In the genomic region with DNA sequence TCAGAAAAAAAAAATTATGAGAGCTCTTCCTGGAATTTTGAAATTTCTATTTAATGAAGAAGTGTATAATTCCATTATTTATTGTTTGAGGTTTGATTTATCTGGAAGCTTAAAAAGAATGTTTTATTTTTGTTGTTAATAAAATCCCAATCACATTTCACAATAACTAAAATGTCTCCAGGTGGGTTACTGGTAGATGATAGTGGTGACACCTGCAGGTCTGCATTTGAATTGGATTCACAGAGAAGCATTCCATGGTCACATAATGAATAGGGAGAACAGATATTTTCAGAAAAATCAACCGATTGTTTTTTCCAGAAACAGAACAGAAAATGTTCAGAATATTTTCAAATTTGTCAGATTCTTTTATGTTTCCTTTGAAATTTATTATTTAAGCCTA, we compare ENCODE assay signal across 16 cellular contexts. TPM values are rescaled to one million over a fixed set of nuclear protein-coding genes. Genes with fewer than 3 reads are reported as not detected.
A peak's percentile ranks its signal among the peaks of the same experiment; 100 is the strongest.
DNase-seq lines count a peak whose midpoint lies in the region; ATAC-seq and TF ChIP-seq lines count a peak whose summit lies in the region.
"Had no signal": no experiment of that assay in that cellular context is flagged by ENCODE, and none has a peak within 500 bp of the region (broad histone marks: within the 10 kb centered on the region; RNA-seq: fewer than 3 reads in every experiment).

No MANE protein-coding gene starts in this region.

- H3K9ac ChIP-seq in PC-3 (ENCODE audit: low read length): no peak overlapping the region

- no peaks in the 10 kb centered on the region for H4K20me1 ChIP-seq in PC-3 (ENCODE audit: low read length)

- H3K4me1 ChIP-seq in PC-3 (ENCODE audit: insufficient read depth, low read length): no peaks in the 10 kb centered on the region

- intact Hi-C loops in PC-3 (cut with micrococcal nuclease): no loop called here
- intact Hi-C loops in activated CD4-positive, alpha-beta memory T cell treated with anti-CD3 and anti-CD28 coated beads for 36 hours (cut with micrococcal nuclease): no loop called here

- H3K9me3 ChIP-seq in PC-3 (ENCODE audit: low read length): no peaks in the 10 kb centered on the region

- ATAC-seq in PC-3 (peak; percentile 55), HG03159 (IDR thresholded peaks at IDR 0.05; ENCODE audit: unreplicated experiment) (no peak)
- ATAC-seq: activated CD8-positive, alpha-beta T cell treated with anti-CD3 and anti-CD28 coated beads, Interleukin-2, amount 10 ng/mL, durations not matched to agents 7 days and 5 days; activated naive CD8-positive, alpha-beta T cell treated with anti-CD3 and anti-CD28 coated beads, Interleukin-2, amount 50 U/mL, for 24 hours had no signal

- no peaks in the 10 kb centered on the region for H3F3A ChIP-seq in PC-3 (ENCODE audit: low read length, unreplicated experiment)

- no peaks in the 10 kb centered on the region for H3K27me3 Mint-ChIP-seq in activated CD4-positive, alpha-beta memory T cell treated with anti-CD3 and anti-CD28 coated beads for 36 hours
- H3K27me3 Mint-ChIP-seq: activated naive CD8-positive, alpha-beta T cell treated with anti-CD3 and anti-CD28 coated beads, Interleukin-2, amount 50 U/mL, for 24 hours had no signal

- no peaks in the 10 kb centered on the region for H3K27me3 ChIP-seq in PC-3 (ENCODE audit: low read length)
- H3K27me3 ChIP-seq: cardiac muscle cell had no signal

- peaks cover 2% of the 10 kb centered on the region for H3K36me3 Mint-ChIP-seq in activated CD4-positive, alpha-beta memory T cell treated with anti-CD3 and anti-CD28 coated beads for 36 hours

- no peak overlapping the region for H3K27ac Mint-ChIP-seq in activated CD4-positive, alpha-beta memory T cell treated with anti-CD3 and anti-CD28 coated beads for 36 hours
- H3K27ac Mint-ChIP-seq: activated CD8-positive, alpha-beta T cell treated with anti-CD3 and anti-CD28 coated beads, Interleukin-2, amount 10 ng/mL, durations not matched to agents 7 days and 5 days; activated naive CD8-positive, alpha-beta T cell treated with anti-CD3 and anti-CD28 coated beads, Interleukin-2, amount 50 U/mL, for 24 hours; activated T-helper 1 cell treated with anti-CD3 and anti-CD28 coated beads, Interleukin-12 subunit alpha, Interleukin-12 subunit beta, Interleukin-2, Interleukin-4 antibody, amounts not matched to agents 30 ng/mL and 10 ng/mL and 1 ng/mL, durations not matched to agents 14 hours and 24 hours and 36 hours had no signal

- peak; percentile 29; the same call in 1 of the 2 replicates for TF ChIP-seq CTCF in 22Rv1 (IDR thresholded peaks at IDR 0.05)
- peak; percentile 12 for TF ChIP-seq CTCF in GM10266 (IDR thresholded peaks at IDR 0.05; ENCODE audit: control insufficient read depth, insufficient read depth, low read depth, missing control alignments)
- peak; percentile 59 for TF ChIP-seq CTCF in PC-3 (conservative IDR thresholded peaks at IDR 0.05; ENCODE audit: low read depth, low read length)
- TF ChIP-seq CTCF in fibroblast of villous mesenchyme (IDR thresholded peaks at IDR 0.05; ENCODE audit: insufficient read depth, low read depth, low read length): peak; percentile 10
- TF ChIP-seq CTCF in GM20000 (IDR thresholded peaks at IDR 0.05; ENCODE audit: extremely low read depth, missing control alignments): no peak

- no peak overlapping the region for H3K4me2 ChIP-seq in PC-3 (ENCODE audit: low read length)

- no peaks in the 10 kb centered on the region for H3K9me2 ChIP-seq in PC-3 (replicated peaks; ENCODE audit: low read length)

- H3K36me3 ChIP-seq in PC-3 (ENCODE audit: low read depth, low read length): no peaks in the 10 kb centered on the region
- H3K36me3 ChIP-seq: cardiac muscle cell had no signal

- H3K27ac ChIP-seq in 22Rv1: no peak overlapping the region
- H3K27ac ChIP-seq in PC-3 (ENCODE audit: low read length): no peak overlapping the region
- H3K27ac ChIP-seq: cardiac muscle cell had no signal

- H3K9me3 Mint-ChIP-seq in activated CD4-positive, alpha-beta memory T cell treated with anti-CD3 and anti-CD28 coated beads for 36 hours: no peaks in the 10 kb centered on the region
- H3K9me3 Mint-ChIP-seq: activated naive CD8-positive, alpha-beta T cell treated with anti-CD3 and anti-CD28 coated beads, Interleukin-2, amount 50 U/mL, for 24 hours; activated T-helper 1 cell treated with anti-CD3 and anti-CD28 coated beads, Interleukin-12 subunit alpha, Interleukin-12 subunit beta, Interleukin-2, Interleukin-4 antibody, amounts not matched to agents 30 ng/mL and 10 ng/mL and 1 ng/mL, durations not matched to agents 14 hours and 24 hours and 36 hours had no signal

- H2AFZ ChIP-seq in PC-3 (ENCODE audit: low read length): no peak overlapping the region

- H3K4me3 ChIP-seq in PC-3 (ENCODE audit: low read length) (no peak overlapping the region), fibroblast of villous mesenchyme (ENCODE audit: low read depth, low read length) (no peak overlapping the region)
- H3K4me3 ChIP-seq: cardiac muscle cell had no signal

- H3K79me2 ChIP-seq in PC-3 (ENCODE audit: low read length): no peaks in the 10 kb centered on the region

- CTCF ChIA-PET in PC-3 (lab: Charles Lee): no interaction called here
- CTCF ChIA-PET in activated CD4-positive, alpha-beta memory T cell treated with anti-CD3 and anti-CD28 coated beads for 36 hours (lab: Charles Lee): interaction anchor here (1.0 kb wide), 1 partner anchor 224 kb away, joined by 5 read pairs; no protein-coding TSS in a partner anchor

- no TSS peak for BruUV-seq in PC-3 (replicated peaks; lab: Mats Ljungman, UMichigan)

- DNase-seq in GM10266 (ENCODE audit: extremely low spot score): no peak
- DNase-seq in PC-3: peak; percentile 46
- no peak for DNase-seq in fibroblast of villous mesenchyme (ENCODE audit: low read depth)
- DNase-seq in activated CD4-positive, alpha-beta memory T cell treated with anti-CD3 and anti-CD28 coated beads for 36 hours: no peak
- DNase-seq in T1000 (lab: John Stamatoyannopoulos, UW): no peak
- DNase-seq in GM20000 (ENCODE audit: low spot score): no peak
- DNase-seq: activated CD8-positive, alpha-beta T cell treated with anti-CD3 and anti-CD28 coated beads, Interleukin-2, amount 10 ng/mL, durations not matched to agents 7 days and 5 days; activated naive CD8-positive, alpha-beta T cell treated with anti-CD3 and anti-CD28 coated beads, Interleukin-2, amount 50 U/mL, for 24 hours; kidney glomerular epithelial cell; NCI-H187 treated with DMSO at 0.1 percent for 48 hours; NCI-H524; stimulated activated CD4-positive, alpha-beta T cell treated with anti-CD3 and anti-CD28 coated beads, Interleukin-2, amount 100 ng/mL, for 24 hours had no signal

- POLR2A ChIA-PET in PC-3 (lab: Charles Lee; ENCODE audit: unreplicated experiment): no interaction called here
- POLR2A ChIA-PET in activated CD4-positive, alpha-beta memory T cell treated with anti-CD3 and anti-CD28 coated beads for 36 hours (lab: Charles Lee): no interaction called here

- H3K4me1 Mint-ChIP-seq in activated CD4-positive, alpha-beta memory T cell treated with anti-CD3 and anti-CD28 coated beads for 36 hours (ENCODE audit: low read depth): peaks cover 2% of the 10 kb centered on the region
- H3K4me1 Mint-ChIP-seq: activated naive CD8-positive, alpha-beta T cell treated with anti-CD3 and anti-CD28 coated beads, Interleukin-2, amount 50 U/mL, for 24 hours had no signal

- H3K4me3 Mint-ChIP-seq in activated CD4-positive, alpha-beta memory T cell treated with anti-CD3 and anti-CD28 coated beads for 36 hours: no peak overlapping the region
- H3K4me3 Mint-ChIP-seq: activated CD8-positive, alpha-beta T cell treated with anti-CD3 and anti-CD28 coated beads, Interleukin-2, amount 10 ng/mL, durations not matched to agents 7 days and 5 days; activated naive CD8-positive, alpha-beta T cell treated with anti-CD3 and anti-CD28 coated beads, Interleukin-2, amount 50 U/mL, for 24 hours; activated T-helper 1 cell treated with anti-CD3 and anti-CD28 coated beads, Interleukin-12 subunit alpha, Interleukin-12 subunit beta, Interleukin-2, Interleukin-4 antibody, amounts not matched to agents 30 ng/mL and 10 ng/mL and 1 ng/mL, durations not matched to agents 14 hours and 24 hours and 36 hours had no signal

RNA-seq across cellular contexts. Expression of a gene that starts 48.3 kb away (rescaled TPM):
- total RNA-seq in PC-3 (2014; rRNA removed) (7.8 and 9.6 TPM in 2 replicates), fibroblast of villous mesenchyme (13.8 and 16.1 TPM in 2 replicates)
- total RNA-seq in activated CD4-positive, alpha-beta memory T cell treated with anti-CD3 and anti-CD28 coated beads for 36 hours: 10 to 100 TPM; 19.6 to 21.3 TPM

RNA-seq across cellular contexts. Expression of a gene that starts 48.7 kb away (rescaled TPM):
- total RNA-seq in PC-3 (2014; rRNA removed) (8.5 and 12.0 TPM in 2 replicates), fibroblast of villous mesenchyme (11.9 and 14.7 TPM in 2 replicates)
- total RNA-seq in activated CD4-positive, alpha-beta memory T cell treated with anti-CD3 and anti-CD28 coated beads for 36 hours: 10 to 100 TPM; 31.6 to 37.0 TPM
